ENCODE assay signal across 27 cellular contexts in genomic region chr7:157755741-157756140, GRCh38.
DNase-seq lines count a peak whose midpoint lies in the region; FAIRE-seq and TF ChIP-seq lines count a peak whose summit lies in the region.
"Had no signal": no experiment of that assay in that cellular context is flagged by ENCODE, and none has a peak within 500 bp of the region (broad histone marks: within the 10 kb centered on the region; RNA-seq: fewer than 3 reads in every experiment).

No MANE protein-coding gene starts in this region.

- H3K27ac Mint-ChIP-seq in chondrocyte (ENCODE audit: unreplicated experiment) = no peak overlapping the region
- H3K27ac Mint-ChIP-seq: CD14-positive monocyte; CD4-positive, alpha-beta memory T cell; CD4-positive, CD25-positive, alpha-beta regulatory T cell had no signal

- H3K36me3 Mint-ChIP-seq in chondrocyte (ENCODE audit: low read depth) = no peaks in the 10 kb centered on the region
- H3K36me3 Mint-ChIP-seq: CD14-positive monocyte; CD4-positive, alpha-beta memory T cell; CD4-positive, CD25-positive, alpha-beta regulatory T cell; CD8-positive, alpha-beta memory T cell had no signal

- POLR2A ChIA-PET in RWPE1 (lab: Yijun Ruan, JAX; ENCODE audit: low non-redundant PET) = no interaction called here

- peak; percentile 49 for DNase-seq in chondrocyte (ENCODE audit: low spot score)
- DNase-seq in kidney = peak; percentile 47
- DNase-seq in posterior vena cava (ENCODE audit: low spot score) = peak; percentile 52
- no peak for DNase-seq in RWPE1 (ENCODE audit: low spot score)
- no peak for DNase-seq in activated CD4-positive, alpha-beta T cell treated with anti-CD3 and anti-CD28 coated beads for 48 hours
- DNase-seq in NCI-H526 treated with DMSO at 0.1 percent for 48 hours (lab: John Stamatoyannopoulos, UW) = no peak
- DNase-seq: 8988T; ACHN; BE2C; C1 segment of cervical spinal cord; CD4-positive, alpha-beta memory T cell; CD4-positive, CD25-positive, alpha-beta regulatory T cell; CD8-positive, alpha-beta memory T cell; COR-L47; DMS 273 treated with DMSO at 0.1 percent for 48 hours; DMS153; DMS53; DMS79; DND-41; EL; GDM1 had no signal

- no peak overlapping the region for H3K27ac ChIP-seq in kidney (ENCODE audit: low read depth in 2 of 2, low read length in 2 of 2)
- H3K27ac ChIP-seq in RWPE1 = no peak overlapping the region
- H3K27ac ChIP-seq: BLaER1 had no signal

- H3K4me1 ChIP-seq in kidney (ENCODE audit: control insufficient read depth in 1 of 2, insufficient read depth in 1 of 2, low read depth in 1 of 2, low read length in 2 of 2) = no peaks in the 10 kb centered on the region
- H3K4me1 ChIP-seq: BE2C had no signal

- no peak overlapping the region for H3K4me3 Mint-ChIP-seq in chondrocyte (ENCODE audit: unreplicated experiment)
- H3K4me3 Mint-ChIP-seq: CD14-positive monocyte; CD4-positive, alpha-beta memory T cell; CD4-positive, CD25-positive, alpha-beta regulatory T cell; CD8-positive, alpha-beta memory T cell had no signal

- intact Hi-C loops in kidney (cut with DNase I) (no loop called here), posterior vena cava (cut with DNase I) (loop anchor here in 1 of 2 donors (5.0 kb wide), 1 partner anchor 97 kb away; no protein-coding TSS in a partner anchor)

- H3K9me3 Mint-ChIP-seq in chondrocyte (ENCODE audit: low read depth) = peaks cover under 1% of the 10 kb centered on the region
- H3K9me3 Mint-ChIP-seq: CD4-positive, alpha-beta memory T cell; CD8-positive, alpha-beta memory T cell had no signal

- H3K9me3 ChIP-seq in kidney (ENCODE audit: control insufficient read depth in 1 of 2, low read length in 2 of 2) = no peaks in the 10 kb centered on the region
- H3K9me3 ChIP-seq: BE2C, BLaER1 had no signal

- H3K4me1 Mint-ChIP-seq in chondrocyte (ENCODE audit: low read depth) = no peaks in the 10 kb centered on the region
- H3K4me1 Mint-ChIP-seq: CD14-positive monocyte had no signal

- no peak overlapping the region for H3K4me3 ChIP-seq in kidney (ENCODE audit: low read length in 2 of 2)
- H3K4me3 ChIP-seq: BLaER1, GM12878 had no signal

- no peaks in the 10 kb centered on the region for H3K27me3 Mint-ChIP-seq in chondrocyte (ENCODE audit: low read depth)
- H3K27me3 Mint-ChIP-seq: CD4-positive, CD25-positive, alpha-beta regulatory T cell had no signal

- TF ChIP-seq CTCF in chondrocyte (IDR thresholded peaks at IDR 0.05) (no peak), kidney (IDR thresholded peaks at IDR 0.05; ENCODE audit: borderline replicate concordance, extremely low read depth, insufficient read depth) (no peak), RWPE1 (conservative IDR thresholded peaks at IDR 0.05; ENCODE audit: low read depth) (no peak)

- H3K9ac ChIP-seq in kidney (ENCODE audit: low read length in 2 of 2) = no peak overlapping the region
- H3K9ac ChIP-seq: BLaER1 had no signal

- CTCF ChIA-PET in RWPE1 (lab: Yijun Ruan, JAX) = no interaction called here

- H3K36me3 ChIP-seq in kidney (ENCODE audit: control insufficient read depth in 1 of 2, insufficient read depth in 2 of 2, low read length in 2 of 2) = no peaks in the 10 kb centered on the region
- H3K36me3 ChIP-seq: BE2C, BLaER1 had no signal

- no peak for FAIRE-seq in kidney (lab: Jason Lieb, UNC)
- FAIRE-seq: A204.1, GM12878, GM12892, GM18507 had no signal

Comparison
In these comparisons a context has a peak if more than half of its experiments do, and no peak if none do; other contexts are left out.
1. DNase-seq: peak in chondrocyte (single experiment), kidney (single experiment) and posterior vena cava (single experiment); none in RWPE1 (single experiment), activated CD4-positive, alpha-beta T cell treated with anti-CD3 and anti-CD28 coated beads for 48 hours (single experiment) and NCI-H526 treated with DMSO at 0.1 percent for 48 hours (single experiment).